ENCODE assay signal across 15 cellular contexts in the genomic region with DNA sequence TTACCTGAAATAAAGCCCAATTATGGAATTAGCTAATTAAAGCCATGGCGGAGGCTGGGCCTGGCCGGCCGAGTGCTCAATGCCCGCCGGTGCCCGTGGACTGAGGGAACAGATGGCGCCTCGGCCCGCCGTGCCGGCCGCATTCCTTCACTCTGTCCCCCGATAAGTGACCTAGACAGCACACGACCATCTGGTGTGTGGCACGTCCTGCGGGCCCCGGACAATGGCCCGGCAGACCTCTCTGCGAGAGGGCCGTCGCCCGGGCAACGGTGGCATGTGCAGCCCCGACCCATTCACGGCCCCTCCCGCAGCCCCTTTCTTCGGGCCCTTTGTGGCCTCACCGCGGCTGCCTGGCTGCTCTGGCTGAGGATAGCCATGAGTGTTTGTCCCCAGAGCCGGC. TPM values are rescaled to one million over a fixed set of nuclear protein-coding genes. Genes with fewer than 3 reads are reported as not detected.
DNase-seq lines count a peak whose midpoint lies in the region; TF ChIP-seq lines count a peak whose summit lies in the region.
"Had no signal": no experiment of that assay in that cellular context is flagged by ENCODE, and none has a peak within 500 bp of the region (broad histone marks: within the 10 kb centered on the region; RNA-seq: fewer than 3 reads in every experiment).

No MANE protein-coding gene starts in this region.

- H3K4me3 ChIP-seq in endodermal cell (ENCODE audit: low read length), result no peak overlapping the region
- no peak overlapping the region for H3K4me3 ChIP-seq in neural progenitor cell
- H3K4me3 ChIP-seq: A549, HAP-1 had no signal

- H2AFZ ChIP-seq in neural progenitor cell (replicated peaks), result no peak overlapping the region

- H3K27me3 ChIP-seq in endodermal cell (ENCODE audit: control insufficient read depth, insufficient read depth, low read length, poor library complexity, severe bottlenecking) (peaks cover 6% of the 10 kb centered on the region), neural progenitor cell (peaks cover 4% of the 10 kb centered on the region)
- H3K27me3 ChIP-seq: BE2C had no signal

- whole genome bisulfite sequencing in endodermal cell (ENCODE audit: insufficient coverage in 1 of 2, insufficient read length in 1 of 2), 2 experiments, result 78 to 90% methylated on average over 15 to 30 of the region's 30 CpGs

- H3K27me3 Mint-ChIP-seq in endodermal cell (ENCODE audit: insufficient read depth), result peaks cover 30% of the 10 kb centered on the region
- H3K27me3 Mint-ChIP-seq in neural progenitor cell (ENCODE audit: insufficient read depth, low read depth), result no peaks in the 10 kb centered on the region
- peaks cover 2% of the 10 kb centered on the region for H3K27me3 Mint-ChIP-seq in osteocyte (ENCODE audit: unreplicated experiment)
- H3K27me3 Mint-ChIP-seq: CD4-positive, alpha-beta memory T cell had no signal

- no peaks in the 10 kb centered on the region for H3K36me3 Mint-ChIP-seq in endodermal cell (ENCODE audit: low read depth)
- H3K36me3 Mint-ChIP-seq in neural progenitor cell, result no peaks in the 10 kb centered on the region
- H3K36me3 Mint-ChIP-seq in osteocyte (ENCODE audit: unreplicated experiment), result no peaks in the 10 kb centered on the region

- no peaks in the 10 kb centered on the region for H3K4me1 Mint-ChIP-seq in endodermal cell
- peaks cover 50% of the 10 kb centered on the region for H3K4me1 Mint-ChIP-seq in neural progenitor cell
- H3K4me1 Mint-ChIP-seq in osteocyte (ENCODE audit: unreplicated experiment), result no peaks in the 10 kb centered on the region

- H3K4me1 ChIP-seq in endodermal cell (ENCODE audit: control insufficient read depth, insufficient read depth, low read length) (no peaks in the 10 kb centered on the region), neural progenitor cell (peaks cover 24% of the 10 kb centered on the region)
- H3K4me1 ChIP-seq: BE2C, HAP-1 had no signal

- H3K36me3 ChIP-seq in endodermal cell (ENCODE audit: control insufficient read depth, insufficient read depth, low read length) (no peaks in the 10 kb centered on the region), neural progenitor cell (no peaks in the 10 kb centered on the region)
- H3K36me3 ChIP-seq: BE2C, HAP-1 had no signal

- H3K27ac ChIP-seq in endodermal cell (ENCODE audit: low read depth, low read length) (peak overlapping the region; percentile 96), neural progenitor cell (no peak overlapping the region)
- H3K27ac ChIP-seq: C4-2B had no signal

- H3K79me2 ChIP-seq in neural progenitor cell (ENCODE audit: low read depth), result no peaks in the 10 kb centered on the region

- peak overlapping the region; percentile 52 for H3K4me2 ChIP-seq in neural progenitor cell
- H3K4me2 ChIP-seq: A549 had no signal

- no peak overlapping the region for H3K27ac Mint-ChIP-seq in endodermal cell
- peak overlapping the region; percentile 81 for H3K27ac Mint-ChIP-seq in neural progenitor cell
- H3K27ac Mint-ChIP-seq in osteocyte (ENCODE audit: unreplicated experiment), result no peak overlapping the region
- H3K27ac Mint-ChIP-seq: CD4-positive, alpha-beta memory T cell had no signal

- H3K4me3 Mint-ChIP-seq in endodermal cell (no peak overlapping the region), neural progenitor cell (no peak overlapping the region), osteocyte (ENCODE audit: unreplicated experiment) (no peak overlapping the region)
- H3K4me3 Mint-ChIP-seq: CD4-positive, alpha-beta memory T cell had no signal

- TF ChIP-seq CTCF in endodermal cell (conservative IDR thresholded peaks at IDR 0.05) (no peak), neural progenitor cell (IDR thresholded peaks at IDR 0.05) (no peak), osteocyte (IDR thresholded peaks at IDR 0.05) (no peak)

- H3K9me3 ChIP-seq in endodermal cell (ENCODE audit: control insufficient read depth, low read length), result no peaks in the 10 kb centered on the region
- no peaks in the 10 kb centered on the region for H3K9me3 ChIP-seq in neural progenitor cell (ENCODE audit: low read depth)
- H3K9me3 ChIP-seq: A549, BE2C, HAP-1 had no signal

- H3K9me3 Mint-ChIP-seq in endodermal cell (no peaks in the 10 kb centered on the region), neural progenitor cell (peaks cover 2% of the 10 kb centered on the region), osteocyte (ENCODE audit: unreplicated experiment) (no peaks in the 10 kb centered on the region)
- H3K9me3 Mint-ChIP-seq: CD4-positive, alpha-beta memory T cell had no signal

- H3K9ac ChIP-seq in endodermal cell (ENCODE audit: extremely low read depth, low read length, poor library complexity, severe bottlenecking) (no peak overlapping the region), neural progenitor cell (no peak overlapping the region)

- DNase-seq in cerebellar cortex (ENCODE audit: low spot score), result peak; percentile 52
- DNase-seq in endodermal cell, result no peak
- DNase-seq in neural progenitor cell (ENCODE audit: low spot score), result peak; percentile 88
- no peak for DNase-seq in occipital lobe (lab: John Stamatoyannopoulos, UW)
- DNase-seq in OCI-M2 (lab: John Stamatoyannopoulos, UW; ENCODE audit: unreplicated experiment), result no peak
- no peak for DNase-seq in osteocyte (ENCODE audit: extremely low spot score, unreplicated experiment)
- DNase-seq: BE2C; CD4-positive, alpha-beta memory T cell; COR-L47; DMS153; DND-41; GF-D8 had no signal

- H4K20me1 ChIP-seq in neural progenitor cell (ENCODE audit: low read depth), result no peaks in the 10 kb centered on the region

- no peaks in the 10 kb centered on the region for H3F3A ChIP-seq in neural progenitor cell (ENCODE audit: low read depth)

RNA-seq across cellular contexts. Expression of a gene that starts 35.2 kb away (rescaled TPM):
- total RNA-seq in endodermal cell (10 to 100 TPM; 37.6 to 60.9 TPM), neural progenitor cell (ENCODE audit: low replicate concordance) (47.8 and 49.3 TPM in 2 replicates), occipital lobe (34.5 TPM), osteocyte (18.1 and 19.2 TPM in 2 replicates)
- polyA plus RNA-seq in endodermal cell (2013, experiment 1 of 2), result 174 TPM
- polyA plus RNA-seq in endodermal cell (2013, experiment 2 of 2), result 148 TPM

Comparison
In these comparisons a context has a peak if more than half of its experiments do, and no peak if none do; other contexts are left out.
1. DNase-seq: peak in cerebellar cortex (single experiment) and neural progenitor cell (single experiment); none in endodermal cell (single experiment), occipital lobe (single experiment), OCI-M2 (single experiment) and osteocyte (single experiment).